1 cellular context compared by ENCODE assay signal in genomic region chr14:24631749-24632335, GRCh38.
A peak's percentile ranks its signal among the peaks of the same experiment; 100 is the strongest.
TF ChIP-seq lines count a peak whose summit lies in the region.

No MANE protein-coding gene starts in this region.

TF ChIP-seq in HepG2, 621 proteins besides CTCF, POLR2A, EP300 and RAD21:
- TF ChIP-seq FOXP1 (IDR thresholded peaks at IDR 0.05): no peak
- no peak for TF ChIP-seq FOXP1 (CRISPR knock-in tag; IDR thresholded peaks at IDR 0.05)
- TF ChIP-seq FOSL1 (CRISPR knock-in tag; IDR thresholded peaks at IDR 0.05; ENCODE audit: borderline replicate concordance): 0 out of 2 replicates have a peak, but pooled peaks have one; percentile 6
TF ChIP-seq in HepG2: peak in this region for 1.
